14 cellular contexts compared by ENCODE assay signal in the genomic region with DNA sequence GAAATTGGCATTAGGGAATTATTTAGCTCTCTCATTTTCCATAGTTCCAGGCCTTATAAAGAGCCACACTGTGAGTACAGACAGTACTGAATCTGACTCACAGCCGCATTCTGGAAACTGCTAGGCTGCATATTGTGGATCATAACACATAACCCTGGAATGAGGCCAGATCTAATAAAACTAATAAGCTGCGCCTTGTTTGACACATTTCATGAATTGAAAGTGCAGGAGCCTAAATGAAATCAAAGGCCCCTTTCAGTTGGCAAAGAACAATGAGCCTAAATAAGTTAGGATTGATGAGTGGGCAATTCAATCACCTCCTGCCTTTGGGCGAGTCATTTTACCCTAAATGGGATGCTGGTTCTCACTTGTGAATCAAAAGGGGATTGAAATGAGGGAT.
DNase-seq lines count a peak whose midpoint lies in the region; ATAC-seq and TF ChIP-seq lines count a peak whose summit lies in the region.
"Had no signal": no experiment of that assay in that cellular context is flagged by ENCODE, and none has a peak within 500 bp of the region (broad histone marks: within the 10 kb centered on the region; RNA-seq: fewer than 3 reads in every experiment).

No MANE protein-coding gene starts in this region.

- DNase-seq in GM23248 (peak; percentile 4), NCI-H69 (lab: John Stamatoyannopoulos, UW) (peak; percentile 63), RPMI7951 (ENCODE audit: low read depth) (peak; percentile 24), foreskin keratinocyte (peak; percentile 6 to 38), RPMI8226 (no peak)
- no peak for DNase-seq in stimulated activated naive CD8-positive, alpha-beta T cell treated with anti-CD3 and anti-CD28 coated beads, Interleukin-15, Interleukin-2, amounts not matched to agents 100 U/mL and 50 U/mL, for 24 hours
- no peak for DNase-seq in CD8-positive, alpha-beta T cell
- DNase-seq: 8988T, AML-193, Calu3, DMS 273 treated with DMSO at 0.1 percent for 48 hours had no signal

- H3K36me3 ChIP-seq in GM23248 (ENCODE audit: low read depth), result no peaks in the 10 kb centered on the region
- H3K36me3 ChIP-seq in CD8-positive, alpha-beta T cell (ENCODE audit: insufficient read depth, low read length), result no peaks in the 10 kb centered on the region
- H3K36me3 ChIP-seq: BLaER1, HAP-1 had no signal

- H3K4me3 Mint-ChIP-seq in CD8-positive, alpha-beta T cell, result no peak overlapping the region

- no peaks in the 10 kb centered on the region for H3K27me3 Mint-ChIP-seq in CD8-positive, alpha-beta T cell (ENCODE audit: low read depth)

- H3F3A ChIP-seq in GM23248 (ENCODE audit: insufficient read depth), result no peaks in the 10 kb centered on the region

- H3K4me2 ChIP-seq in GM23248 (ENCODE audit: unreplicated experiment), result no peak overlapping the region
- H3K4me2 ChIP-seq: BLaER1 had no signal

- H3K79me2 ChIP-seq in GM23248 (ENCODE audit: insufficient read depth), result no peaks in the 10 kb centered on the region

- no peak overlapping the region for H3K4me3 ChIP-seq in GM23248
- no peak overlapping the region for H3K4me3 ChIP-seq in CD8-positive, alpha-beta T cell (ENCODE audit: low read depth, low read length)
- H3K4me3 ChIP-seq: BLaER1, HAP-1 had no signal

- no peaks in the 10 kb centered on the region for H3K36me3 Mint-ChIP-seq in CD8-positive, alpha-beta T cell

- intact Hi-C loops in CD8-positive, alpha-beta T cell (cut with DNase I, micrococcal nuclease), result no loop called here

- no peak overlapping the region for H3K27ac Mint-ChIP-seq in CD8-positive, alpha-beta T cell

- H3K9me2 ChIP-seq in GM23248 (ENCODE audit: insufficient read depth), result no peaks in the 10 kb centered on the region

- TF ChIP-seq CTCF in foreskin keratinocyte (conservative IDR thresholded peaks at IDR 0.05), result no peak
- no peak for TF ChIP-seq CTCF in CD8-positive, alpha-beta T cell (IDR thresholded peaks at IDR 0.05)

- no peak overlapping the region for H3K9ac ChIP-seq in GM23248
- H3K9ac ChIP-seq: BLaER1 had no signal

- H3K9me3 ChIP-seq in GM23248 (ENCODE audit: low read depth), result no peaks in the 10 kb centered on the region
- no peaks in the 10 kb centered on the region for H3K9me3 ChIP-seq in CD8-positive, alpha-beta T cell (ENCODE audit: low read length)
- H3K9me3 ChIP-seq: HAP-1 had no signal

- CTCF ChIA-PET in CD8-positive, alpha-beta T cell (lab: Charles Lee), result no interaction called here

- H3K27me3 ChIP-seq in GM23248 (replicated peaks; ENCODE audit: insufficient read depth) (no peaks in the 10 kb centered on the region), foreskin keratinocyte (no peaks in the 10 kb centered on the region)
- no peaks in the 10 kb centered on the region for H3K27me3 ChIP-seq in CD8-positive, alpha-beta T cell (ENCODE audit: insufficient read depth, low read length)
- H3K27me3 ChIP-seq: BLaER1 had no signal

- no peaks in the 10 kb centered on the region for H3K4me1 Mint-ChIP-seq in CD8-positive, alpha-beta T cell (ENCODE audit: low read depth)

- in situ Hi-C loops in GM23248 (cut with MboI), result no loop called here

- H3K4me1 ChIP-seq in GM23248 (ENCODE audit: insufficient read depth), result no peaks in the 10 kb centered on the region
- H3K4me1 ChIP-seq in foreskin keratinocyte, result no peaks in the 10 kb centered on the region
- H3K4me1 ChIP-seq in CD8-positive, alpha-beta T cell (ENCODE audit: insufficient read depth, low read length), result no peaks in the 10 kb centered on the region
- H3K4me1 ChIP-seq: BLaER1, HAP-1 had no signal

- no peaks in the 10 kb centered on the region for H4K20me1 ChIP-seq in GM23248 (ENCODE audit: insufficient read depth)
- H4K20me1 ChIP-seq: BLaER1 had no signal

- POLR2A ChIA-PET in CD8-positive, alpha-beta T cell (lab: Charles Lee), result no interaction called here

- no peak overlapping the region for H2AFZ ChIP-seq in GM23248

- H3K9me3 Mint-ChIP-seq in CD8-positive, alpha-beta T cell, result peaks cover 13% of the 10 kb centered on the region

- WGBS in GM23248 (ENCODE audit: low coverage in 1 of 2, low lambda C conversion rate in 2 of 2, missing lambda C conversion rate in 2 of 2), 2 experiments, result 17 to 23% methylated on average over 3 of the region's 3 CpGs

- ATAC-seq in foreskin keratinocyte, result peak; percentile 50
- ATAC-seq in GM21360 (IDR thresholded peaks at IDR 0.05; ENCODE audit: unreplicated experiment), result no peak
- no peak for ATAC-seq in stimulated activated naive CD8-positive, alpha-beta T cell treated with anti-CD3 and anti-CD28 coated beads, Interleukin-15, Interleukin-2, amounts not matched to agents 100 U/mL and 50 U/mL, for 24 hours
- ATAC-seq in CD8-positive, alpha-beta T cell, result no peak

- H3K27ac ChIP-seq in GM23248 (no peak overlapping the region), foreskin keratinocyte (no peak overlapping the region)
- no peak overlapping the region for H3K27ac ChIP-seq in CD8-positive, alpha-beta T cell (ENCODE audit: low read depth, low read length)
- H3K27ac ChIP-seq: BLaER1 had no signal

Comparison
In these comparisons a context has a peak if more than half of its experiments do, and no peak if none do; other contexts are left out.
1. DNase-seq: peak in GM23248 (single experiment), NCI-H69 (single experiment), RPMI7951 (single experiment) and foreskin keratinocyte (2 of 2); none in stimulated activated naive CD8-positive, alpha-beta T cell treated with anti-CD3 and anti-CD28 coated beads, Interleukin-15, Interleukin-2, amounts not matched to agents 100 U/mL and 50 U/mL, for 24 hours (single experiment), CD8-positive, alpha-beta T cell (0 of 7) and RPMI8226 (single experiment).